ENCODE assay signal across 1 cellular context in genomic region chr17:82089723-82090548, GRCh38.
TF ChIP-seq lines count a peak whose summit lies in the region.

No MANE protein-coding gene starts in this region.

TF ChIP-seq in H1, 55 proteins besides CTCF, POLR2A, EP300 and RAD21:
- TF ChIP-seq JUN (IDR thresholded peaks at IDR 0.05; ENCODE audit: low read depth, low read length) (no peak), ASH2L (IDR thresholded peaks at IDR 0.05; ENCODE audit: low read length) (no peak), RXRA (IDR thresholded peaks at IDR 0.05; ENCODE audit: insufficient read depth, low read depth, low read length) (no peak), SP4 (IDR thresholded peaks at IDR 0.05; ENCODE audit: low read length) (no peak), KDM4A (IDR thresholded peaks at IDR 0.05; ENCODE audit: low read depth, low read length, severe bottlenecking) (no peak), YY1 (IDR thresholded peaks at IDR 0.05; ENCODE audit: low read depth, low read length) (no peak), PHF8 (conservative IDR thresholded peaks at IDR 0.05; ENCODE audit: low read depth, low read length) (no peak), RNF2 (IDR thresholded peaks at IDR 0.05; ENCODE audit: borderline replicate concordance, low read depth, low read length, missing control alignments, poor library complexity, severe bottlenecking) (no peak), POU5F1 (IDR thresholded peaks at IDR 0.05; ENCODE audit: low read depth, low read length) (no peak), SP1 (IDR thresholded peaks at IDR 0.05; ENCODE audit: low read depth, low read length) (no peak), FOSL1 (IDR thresholded peaks at IDR 0.05; ENCODE audit: insufficient read depth, low read depth, low read length) (no peak), ATF2 (IDR thresholded peaks at IDR 0.05; ENCODE audit: low read length) (no peak), TBP (IDR thresholded peaks at IDR 0.05; ENCODE audit: low read depth, low read length) (no peak), SUZ12 (IDR thresholded peaks at IDR 0.05; ENCODE audit: low read length) (no peak), GTF2F1 (IDR thresholded peaks at IDR 0.05; ENCODE audit: borderline replicate concordance, low read depth, low read length) (no peak), SIRT6 (IDR thresholded peaks at IDR 0.05; ENCODE audit: low read length) (no peak), CREB1 (IDR thresholded peaks at IDR 0.05) (no peak), POLR2AphosphoS5 (IDR thresholded peaks at IDR 0.05; ENCODE audit: low read depth, low read length) (no peak)
- TF ChIP-seq, protein P1, sequence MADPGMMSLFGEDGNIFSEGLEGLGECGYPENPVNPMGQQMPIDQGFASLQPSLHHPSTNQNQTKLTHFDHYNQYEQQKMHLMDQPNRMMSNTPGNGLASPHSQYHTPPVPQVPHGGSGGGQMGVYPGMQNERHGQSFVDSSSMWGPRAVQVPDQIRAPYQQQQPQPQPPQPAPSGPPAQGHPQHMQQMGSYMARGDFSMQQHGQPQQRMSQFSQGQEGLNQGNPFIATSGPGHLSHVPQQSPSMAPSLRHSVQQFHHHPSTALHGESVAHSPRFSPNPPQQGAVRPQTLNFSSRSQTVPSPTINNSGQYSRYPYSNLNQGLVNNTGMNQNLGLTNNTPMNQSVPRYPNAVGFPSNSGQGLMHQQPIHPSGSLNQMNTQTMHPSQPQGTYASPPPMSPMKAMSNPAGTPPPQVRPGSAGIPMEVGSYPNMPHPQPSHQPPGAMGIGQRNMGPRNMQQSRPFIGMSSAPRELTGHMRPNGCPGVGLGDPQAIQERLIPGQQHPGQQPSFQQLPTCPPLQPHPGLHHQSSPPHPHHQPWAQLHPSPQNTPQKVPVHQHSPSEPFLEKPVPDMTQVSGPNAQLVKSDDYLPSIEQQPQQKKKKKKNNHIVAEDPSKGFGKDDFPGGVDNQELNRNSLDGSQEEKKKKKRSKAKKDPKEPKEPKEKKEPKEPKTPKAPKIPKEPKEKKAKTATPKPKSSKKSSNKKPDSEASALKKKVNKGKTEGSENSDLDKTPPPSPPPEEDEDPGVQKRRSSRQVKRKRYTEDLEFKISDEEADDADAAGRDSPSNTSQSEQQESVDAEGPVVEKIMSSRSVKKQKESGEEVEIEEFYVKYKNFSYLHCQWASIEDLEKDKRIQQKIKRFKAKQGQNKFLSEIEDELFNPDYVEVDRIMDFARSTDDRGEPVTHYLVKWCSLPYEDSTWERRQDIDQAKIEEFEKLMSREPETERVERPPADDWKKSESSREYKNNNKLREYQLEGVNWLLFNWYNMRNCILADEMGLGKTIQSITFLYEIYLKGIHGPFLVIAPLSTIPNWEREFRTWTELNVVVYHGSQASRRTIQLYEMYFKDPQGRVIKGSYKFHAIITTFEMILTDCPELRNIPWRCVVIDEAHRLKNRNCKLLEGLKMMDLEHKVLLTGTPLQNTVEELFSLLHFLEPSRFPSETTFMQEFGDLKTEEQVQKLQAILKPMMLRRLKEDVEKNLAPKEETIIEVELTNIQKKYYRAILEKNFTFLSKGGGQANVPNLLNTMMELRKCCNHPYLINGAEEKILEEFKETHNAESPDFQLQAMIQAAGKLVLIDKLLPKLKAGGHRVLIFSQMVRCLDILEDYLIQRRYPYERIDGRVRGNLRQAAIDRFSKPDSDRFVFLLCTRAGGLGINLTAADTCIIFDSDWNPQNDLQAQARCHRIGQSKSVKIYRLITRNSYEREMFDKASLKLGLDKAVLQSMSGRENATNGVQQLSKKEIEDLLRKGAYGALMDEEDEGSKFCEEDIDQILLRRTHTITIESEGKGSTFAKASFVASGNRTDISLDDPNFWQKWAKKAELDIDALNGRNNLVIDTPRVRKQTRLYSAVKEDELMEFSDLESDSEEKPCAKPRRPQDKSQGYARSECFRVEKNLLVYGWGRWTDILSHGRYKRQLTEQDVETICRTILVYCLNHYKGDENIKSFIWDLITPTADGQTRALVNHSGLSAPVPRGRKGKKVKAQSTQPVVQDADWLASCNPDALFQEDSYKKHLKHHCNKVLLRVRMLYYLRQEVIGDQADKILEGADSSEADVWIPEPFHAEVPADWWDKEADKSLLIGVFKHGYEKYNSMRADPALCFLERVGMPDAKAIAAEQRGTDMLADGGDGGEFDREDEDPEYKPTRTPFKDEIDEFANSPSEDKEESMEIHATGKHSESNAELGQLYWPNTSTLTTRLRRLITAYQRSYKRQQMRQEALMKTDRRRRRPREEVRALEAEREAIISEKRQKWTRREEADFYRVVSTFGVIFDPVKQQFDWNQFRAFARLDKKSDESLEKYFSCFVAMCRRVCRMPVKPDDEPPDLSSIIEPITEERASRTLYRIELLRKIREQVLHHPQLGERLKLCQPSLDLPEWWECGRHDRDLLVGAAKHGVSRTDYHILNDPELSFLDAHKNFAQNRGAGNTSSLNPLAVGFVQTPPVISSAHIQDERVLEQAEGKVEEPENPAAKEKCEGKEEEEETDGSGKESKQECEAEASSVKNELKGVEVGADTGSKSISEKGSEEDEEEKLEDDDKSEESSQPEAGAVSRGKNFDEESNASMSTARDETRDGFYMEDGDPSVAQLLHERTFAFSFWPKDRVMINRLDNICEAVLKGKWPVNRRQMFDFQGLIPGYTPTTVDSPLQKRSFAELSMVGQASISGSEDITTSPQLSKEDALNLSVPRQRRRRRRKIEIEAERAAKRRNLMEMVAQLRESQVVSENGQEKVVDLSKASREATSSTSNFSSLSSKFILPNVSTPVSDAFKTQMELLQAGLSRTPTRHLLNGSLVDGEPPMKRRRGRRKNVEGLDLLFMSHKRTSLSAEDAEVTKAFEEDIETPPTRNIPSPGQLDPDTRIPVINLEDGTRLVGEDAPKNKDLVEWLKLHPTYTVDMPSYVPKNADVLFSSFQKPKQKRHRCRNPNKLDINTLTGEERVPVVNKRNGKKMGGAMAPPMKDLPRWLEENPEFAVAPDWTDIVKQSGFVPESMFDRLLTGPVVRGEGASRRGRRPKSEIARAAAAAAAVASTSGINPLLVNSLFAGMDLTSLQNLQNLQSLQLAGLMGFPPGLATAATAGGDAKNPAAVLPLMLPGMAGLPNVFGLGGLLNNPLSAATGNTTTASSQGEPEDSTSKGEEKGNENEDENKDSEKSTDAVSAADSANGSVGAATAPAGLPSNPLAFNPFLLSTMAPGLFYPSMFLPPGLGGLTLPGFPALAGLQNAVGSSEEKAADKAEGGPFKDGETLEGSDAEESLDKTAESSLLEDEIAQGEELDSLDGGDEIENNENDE (IDR thresholded peaks at IDR 0.05; ENCODE audit: insufficient replicate concordance, low read length), result no peak
